11 cellular contexts compared by ENCODE assay signal in genomic region chr3:144556392-144556791, GRCh38.
A peak's percentile ranks its signal among the peaks of the same experiment; 100 is the strongest.
DNase-seq lines count a peak whose midpoint lies in the region; ATAC-seq and TF ChIP-seq lines count a peak whose summit lies in the region.
"Had no signal": no experiment of that assay in that cellular context is flagged by ENCODE, and none has a peak within 500 bp of the region (broad histone marks: within the 10 kb centered on the region; RNA-seq: fewer than 3 reads in every experiment).

No MANE protein-coding gene starts in this region.

- H3K4me3 ChIP-seq in aorta (ENCODE audit: low read length in 2 of 2) (no peak overlapping the region), H7 (ENCODE audit: insufficient read depth, low read depth, low read length) (no peak overlapping the region)
- H3K4me3 ChIP-seq: BLaER1 treated with 17β-estradiol and CSF1 and Interleukin-3, amounts not matched to agents 10 nM and 100 nM had no signal

- 73 to 79% methylated on average over 3 of the region's 3 CpGs for WGBS in aorta, 2 donors

- H3K27ac ChIP-seq in aorta (ENCODE audit: low read depth in 1 of 2, low read length in 2 of 2) = no peak overlapping the region
- H3K27ac ChIP-seq: BLaER1 treated with 17β-estradiol and CSF1 and Interleukin-3, amounts not matched to agents 10 nM and 100 nM had no signal

- H3K36me3 ChIP-seq in aorta (ENCODE audit: control insufficient read depth in 1 of 2, insufficient read depth in 2 of 2, low read length in 1 of 2) (no peaks in the 10 kb centered on the region), H7 (replicated peaks; ENCODE audit: control insufficient read depth, insufficient read depth, low read length) (no peaks in the 10 kb centered on the region)
- H3K36me3 ChIP-seq: BLaER1 treated with 17β-estradiol and CSF1 and Interleukin-3, amounts not matched to agents 10 nM and 100 nM had no signal

- ATAC-seq in GM21528 (IDR thresholded peaks at IDR 0.05; ENCODE audit: low FRiP score, unreplicated experiment) (peak; percentile 82), HG03280 (IDR thresholded peaks at IDR 0.05; ENCODE audit: unreplicated experiment) (peak; percentile 71), aorta (ENCODE audit: low FRiP score) (no peak)
- ATAC-seq: left colon had no signal

- peak; percentile 17 for DNase-seq in GM10266 (ENCODE audit: extremely low spot score)
- DNase-seq in SIG-M5 treated with dmso at 0.1 percent for 504 hours (lab: John Stamatoyannopoulos, UW; ENCODE audit: unreplicated experiment) = peak; percentile 93
- DNase-seq in NCI-H1694 (lab: John Stamatoyannopoulos, UW) = no peak
- no peak for DNase-seq in foreskin melanocyte
- no peak for DNase-seq in aorta
- no peak for DNase-seq in H7
- DNase-seq: activated naive CD4-positive, alpha-beta T cell treated with anti-CD3 and anti-CD28 coated beads, Interleukin-2, amount 10 ng/mL, durations not matched to agents 7 days and 5 days; left colon had no signal

- H3K4me1 ChIP-seq in aorta (ENCODE audit: control insufficient read depth in 1 of 2, insufficient read depth in 2 of 2, low read length in 2 of 2) = no peaks in the 10 kb centered on the region

- intact Hi-C loops in aorta (cut with DNase I) = no loop called here

- H3K9me3 ChIP-seq in aorta (ENCODE audit: control insufficient read depth, low read length) = no peaks in the 10 kb centered on the region
- H3K9me3 ChIP-seq: BLaER1 treated with 17β-estradiol and CSF1 and Interleukin-3, amounts not matched to agents 10 nM and 100 nM had no signal

- H3K27me3 ChIP-seq in aorta (ENCODE audit: control insufficient read depth in 1 of 2, insufficient read depth in 2 of 2, low read length in 1 of 2) = no peaks in the 10 kb centered on the region
- H3K27me3 ChIP-seq in H7 (ENCODE audit: control insufficient read depth, insufficient read depth, low read length) = no peaks in the 10 kb centered on the region
- H3K27me3 ChIP-seq: BLaER1 treated with 17β-estradiol and CSF1 and Interleukin-3, amounts not matched to agents 10 nM and 100 nM had no signal

- no peak for TF ChIP-seq CTCF in GM10266 (IDR thresholded peaks at IDR 0.05; ENCODE audit: control insufficient read depth, insufficient read depth, low read depth, missing control alignments)

Comparison
In these comparisons a context has a peak if more than half of its experiments do, and no peak if none do; other contexts are left out.
1. DNase-seq: peak in GM10266 (single experiment) and SIG-M5 treated with dmso at 0.1 percent for 504 hours (single experiment); none in NCI-H1694 (single experiment), foreskin melanocyte (single experiment), aorta (0 of 2) and H7 (single experiment).